Comparison of ENCODE assay signal across 9 cellular contexts in the genomic region with DNA sequence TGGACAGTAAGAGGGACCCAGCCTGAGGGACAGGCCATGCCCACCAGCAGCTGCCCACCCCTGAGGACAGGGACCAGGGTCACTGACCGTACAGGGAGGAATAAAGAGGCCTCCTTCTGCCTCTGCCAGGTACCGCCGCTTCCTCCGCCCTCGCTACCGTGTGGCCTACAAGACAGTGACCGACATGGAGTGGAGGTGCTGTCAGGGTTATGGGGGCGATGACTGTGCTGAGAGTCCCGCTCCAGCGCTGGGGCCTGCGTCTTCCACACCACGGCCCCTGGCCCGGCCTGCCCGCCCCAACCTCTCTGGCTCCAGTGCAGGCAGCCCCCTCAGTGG. TPM values are rescaled to one million over a fixed set of nuclear protein-coding genes. Genes with fewer than 3 reads are reported as not detected.
A peak's percentile ranks its signal among the peaks of the same experiment; 100 is the strongest.
DNase-seq lines count a peak whose midpoint lies in the region; ATAC-seq, FAIRE-seq and TF ChIP-seq lines count a peak whose summit lies in the region.
"Had no signal": no experiment of that assay in that cellular context is flagged by ENCODE, and none has a peak within 500 bp of the region (broad histone marks: within the 10 kb centered on the region; RNA-seq: fewer than 3 reads in every experiment).

No MANE protein-coding gene starts in this region.

- peaks cover 35% of the 10 kb centered on the region for H3K79me2 ChIP-seq in GM23248 (ENCODE audit: insufficient read depth)

- no peaks in the 10 kb centered on the region for H3K36me3 ChIP-seq in GM23248 (ENCODE audit: low read depth)
- H3K36me3 ChIP-seq in skeletal muscle tissue (ENCODE audit: control insufficient read depth in 3 of 3, insufficient read depth in 3 of 3, low read length in 3 of 3), result no peaks in the 10 kb centered on the region
- H3K36me3 ChIP-seq: pancreas had no signal

- H3K4me1 ChIP-seq in GM23248 (ENCODE audit: insufficient read depth), result peaks cover 16% of the 10 kb centered on the region
- peaks cover 50 to 68% (median 54%) of the 10 kb centered on the region in 3 donors for H3K4me1 ChIP-seq in skeletal muscle tissue (ENCODE audit: control insufficient read depth in 3 of 3, insufficient read depth in 3 of 3, low read length in 3 of 3)

- H3K4me3 ChIP-seq in GM23248 (peak overlapping the region; percentile 81), skeletal muscle tissue (ENCODE audit: low read length in 3 of 3) (peak overlapping the region; percentile 57 to 75 (median 72))

- H3K4me3 Mint-ChIP-seq in activated CD4-positive, alpha-beta memory T cell treated with anti-CD3 and anti-CD28 coated beads, Interleukin-2, amount 10 ng/mL, durations not matched to agents 7 days and 5 days, result no peak overlapping the region
- peak overlapping the region; percentile 74 for H3K4me3 Mint-ChIP-seq in glutamatergic neuron (ENCODE audit: unreplicated experiment)

- peaks cover 13% of the 10 kb centered on the region for H3F3A ChIP-seq in GM23248 (ENCODE audit: insufficient read depth)

- H3K36me3 Mint-ChIP-seq in activated CD4-positive, alpha-beta memory T cell treated with anti-CD3 and anti-CD28 coated beads, Interleukin-2, amount 10 ng/mL, durations not matched to agents 7 days and 5 days (ENCODE audit: low read depth), result no peaks in the 10 kb centered on the region
- peaks cover 11% of the 10 kb centered on the region for H3K36me3 Mint-ChIP-seq in glutamatergic neuron (ENCODE audit: unreplicated experiment)

- POLR2A ChIA-PET in activated CD4-positive, alpha-beta memory T cell treated with anti-CD3 and anti-CD28 coated beads, Interleukin-2, amount 10 ng/mL, durations not matched to agents 7 days and 5 days (lab: Charles Lee), result interaction anchor here (0.7 to 11.8 kb wide), 11 partner anchors 7 to 329 kb away, joined by 3 to 125 read pairs (median 3); partner anchors contain the start of genes AGBL5, OST4, PPM1G and TMEM214

- peak overlapping the region; percentile 96 for H3K27ac Mint-ChIP-seq in activated CD4-positive, alpha-beta memory T cell treated with anti-CD3 and anti-CD28 coated beads, Interleukin-2, amount 10 ng/mL, durations not matched to agents 7 days and 5 days
- peak overlapping the region; percentile 83 for H3K27ac Mint-ChIP-seq in glutamatergic neuron (ENCODE audit: unreplicated experiment)

- H3K9me2 ChIP-seq in GM23248 (ENCODE audit: insufficient read depth), result no peaks in the 10 kb centered on the region

- WGBS in GM23248 (ENCODE audit: low coverage in 1 of 2, low lambda C conversion rate in 2 of 2, missing lambda C conversion rate in 2 of 2), 2 experiments, result 76 to 77% methylated on average over 14 of the region's 14 CpGs

- peaks cover 51% of the 10 kb centered on the region for H3K4me1 Mint-ChIP-seq in activated CD4-positive, alpha-beta memory T cell treated with anti-CD3 and anti-CD28 coated beads, Interleukin-2, amount 10 ng/mL, durations not matched to agents 7 days and 5 days
- H3K4me1 Mint-ChIP-seq in glutamatergic neuron (ENCODE audit: low read depth, unreplicated experiment), result peaks cover 39% of the 10 kb centered on the region

- H3K9me3 ChIP-seq in GM23248 (ENCODE audit: low read depth) (no peaks in the 10 kb centered on the region), skeletal muscle tissue (ENCODE audit: control insufficient read depth in 3 of 3, low read length in 3 of 3) (no peaks in the 10 kb centered on the region)
- H3K9me3 ChIP-seq: pancreas had no signal

- peak overlapping the region; percentile 99 for H3K4me2 ChIP-seq in GM23248 (ENCODE audit: unreplicated experiment)

- H2AFZ ChIP-seq in GM23248, result no peak overlapping the region

- FAIRE-seq in D721Med (lab: Jason Lieb, UNC), result no peak

- no peak for TF ChIP-seq CTCF in glutamatergic neuron (IDR thresholded peaks at IDR 0.05; ENCODE audit: partially characterized antibody, unreplicated experiment)
- no peak for TF ChIP-seq CTCF in D721Med (IDR thresholded peaks at IDR 0.05; ENCODE audit: insufficient read depth, missing control alignments)

- H4K20me1 ChIP-seq in GM23248 (ENCODE audit: insufficient read depth), result no peaks in the 10 kb centered on the region

- H3K27me3 Mint-ChIP-seq in activated CD4-positive, alpha-beta memory T cell treated with anti-CD3 and anti-CD28 coated beads, Interleukin-2, amount 10 ng/mL, durations not matched to agents 7 days and 5 days, result peaks cover 2% of the 10 kb centered on the region
- H3K27me3 Mint-ChIP-seq in glutamatergic neuron (ENCODE audit: unreplicated experiment), result peaks cover 14% of the 10 kb centered on the region

- H3K27me3 ChIP-seq in GM23248 (replicated peaks; ENCODE audit: insufficient read depth) (no peaks in the 10 kb centered on the region), skeletal muscle tissue (ENCODE audit: control insufficient read depth in 3 of 3, insufficient read depth in 3 of 3, low read length in 3 of 3) (peaks cover 0 to 5% (median 0%) of the 10 kb centered on the region in 3 donors)
- H3K27me3 ChIP-seq: pancreas had no signal

- in situ Hi-C loops in GM23248 (cut with MboI), result no loop called here

- CTCF ChIA-PET in activated CD4-positive, alpha-beta memory T cell treated with anti-CD3 and anti-CD28 coated beads, Interleukin-2, amount 10 ng/mL, durations not matched to agents 7 days and 5 days (lab: Charles Lee), result interaction anchor here (0.7 to 3.4 kb wide), 6 partner anchors 9 to 53 kb away, joined by 3 to 16 read pairs (median 4); partner anchors contain the start of genes AGBL5 and OST4

- DNase-seq in GM23248, result no peak
- no peak for DNase-seq in activated CD4-positive, alpha-beta memory T cell treated with anti-CD3 and anti-CD28 coated beads, Interleukin-2, amount 10 ng/mL, durations not matched to agents 7 days and 5 days
- no peak for DNase-seq in glutamatergic neuron
- no peak for DNase-seq in D721Med (ENCODE audit: insufficient read length, low spot score)
- no peak for DNase-seq in NCI-H446 (lab: John Stamatoyannopoulos, UW)
- DNase-seq in LoVo (ENCODE audit: low spot score), result no peak

- H3K9ac ChIP-seq in GM23248 (peak overlapping the region; percentile 87), skeletal muscle tissue (ENCODE audit: low read depth in 1 of 3, low read length in 3 of 3) (peak overlapping the region in 2 of 3 donors; percentile 25 to 80)

- ATAC-seq in HG02588 (IDR thresholded peaks at IDR 0.05; ENCODE audit: unreplicated experiment), result no peak

- H3K27ac ChIP-seq in GM23248, result peak overlapping the region; percentile 74
- peak overlapping the region; percentile 72 for H3K27ac ChIP-seq in skeletal muscle tissue (ENCODE audit: low read depth, low read length)

- H3K9me3 Mint-ChIP-seq in activated CD4-positive, alpha-beta memory T cell treated with anti-CD3 and anti-CD28 coated beads, Interleukin-2, amount 10 ng/mL, durations not matched to agents 7 days and 5 days, result no peaks in the 10 kb centered on the region
- H3K9me3 Mint-ChIP-seq in glutamatergic neuron (ENCODE audit: unreplicated experiment), result peaks cover 14% of the 10 kb centered on the region

RNA-seq across cellular contexts. Expression of gene EMILIN1, which starts 2.2 kb away (rescaled TPM):
- 219 and 229 TPM in 2 replicates for total RNA-seq in GM23248 (2014; rRNA removed; shearing (Covaris generic))
- polyA plus RNA-seq in GM23248 (2016; fragmentation: Nextera tagmentation; extraction: Ambion mirVana), result 61.5 and 65.0 TPM in 2 replicates
- total RNA-seq in activated CD4-positive, alpha-beta memory T cell treated with anti-CD3 and anti-CD28 coated beads, Interleukin-2, amount 10 ng/mL, durations not matched to agents 7 days and 5 days, result under 1 TPM; 0.70 to 0.78 TPM
- total RNA-seq in glutamatergic neuron (ENCODE audit: unreplicated experiment) (3.2 TPM), skeletal muscle tissue (61.6 TPM)

RNA-seq across cellular contexts. Expression of gene KHK, which starts 6.0 kb away (rescaled TPM):
- not detected in 2 replicates for total RNA-seq in GM23248 (2014; rRNA removed; shearing (Covaris generic))
- polyA plus RNA-seq in GM23248 (2016; fragmentation: Nextera tagmentation; extraction: Ambion mirVana), result 0.24 and 0.51 TPM in 2 replicates
- total RNA-seq in activated CD4-positive, alpha-beta memory T cell treated with anti-CD3 and anti-CD28 coated beads, Interleukin-2, amount 10 ng/mL, durations not matched to agents 7 days and 5 days, result 1 to 10 TPM; 5.6 to 6.6 TPM
- 5.3 TPM for total RNA-seq in glutamatergic neuron (ENCODE audit: unreplicated experiment)
- total RNA-seq in skeletal muscle tissue, result 2.1 TPM

RNA-seq across cellular contexts. Expression of gene OST4, which starts 9.1 kb away (rescaled TPM):
- total RNA-seq in GM23248 (2014; rRNA removed; shearing (Covaris generic)), result 445 and 499 TPM in 2 replicates
- 906 and 942 TPM in 2 replicates for polyA plus RNA-seq in GM23248 (2016; fragmentation: Nextera tagmentation; extraction: Ambion mirVana)
- total RNA-seq in activated CD4-positive, alpha-beta memory T cell treated with anti-CD3 and anti-CD28 coated beads, Interleukin-2, amount 10 ng/mL, durations not matched to agents 7 days and 5 days, result 100 to 1,000 TPM; 305 to 312 TPM
- total RNA-seq in glutamatergic neuron (ENCODE audit: unreplicated experiment) (215 TPM), skeletal muscle tissue (352 TPM)

RNA-seq across cellular contexts. Expression of gene AGBL5, which starts 29.1 kb away (rescaled TPM):
- 15.2 and 17.8 TPM in 2 replicates for total RNA-seq in GM23248 (2014; rRNA removed; shearing (Covaris generic))
- 19.7 TPM in 2 replicates for polyA plus RNA-seq in GM23248 (2016; fragmentation: Nextera tagmentation; extraction: Ambion mirVana)
- total RNA-seq in activated CD4-positive, alpha-beta memory T cell treated with anti-CD3 and anti-CD28 coated beads, Interleukin-2, amount 10 ng/mL, durations not matched to agents 7 days and 5 days, result 10 to 100 TPM; 16.9 to 18.3 TPM
- 17.3 TPM for total RNA-seq in glutamatergic neuron (ENCODE audit: unreplicated experiment)
- 6.8 TPM for total RNA-seq in skeletal muscle tissue

RNA-seq across cellular contexts. Expression of gene CGREF1, which starts 38.4 kb away (rescaled TPM):
- 19.2 and 23.3 TPM in 2 replicates for total RNA-seq in GM23248 (2014; rRNA removed; shearing (Covaris generic))
- 17.2 and 17.8 TPM in 2 replicates for polyA plus RNA-seq in GM23248 (2016; fragmentation: Nextera tagmentation; extraction: Ambion mirVana)
- total RNA-seq in activated CD4-positive, alpha-beta memory T cell treated with anti-CD3 and anti-CD28 coated beads, Interleukin-2, amount 10 ng/mL, durations not matched to agents 7 days and 5 days, result 1 to 10 TPM in 1 of 2 experiments, under 1 TPM in 1; 0.75 to 1.2 TPM
- total RNA-seq in glutamatergic neuron (ENCODE audit: unreplicated experiment) (1.3 TPM), skeletal muscle tissue (2.1 TPM)

Comparison
In these comparisons a context has a peak if more than half of its experiments do, and no peak if none do; other contexts are left out.
1. RNA of gene EMILIN1, which starts 2.2 kb away (total RNA-seq): 219 to 229 TPM in GM23248 and 61.6 TPM in skeletal muscle tissue (single experiment); 3.2 TPM in glutamatergic neuron (single experiment) and 0.70 to 0.78 TPM in activated CD4-positive, alpha-beta memory T cell treated with anti-CD3 and anti-CD28 coated beads, Interleukin-2, amount 10 ng/mL, durations not matched to agents 7 days and 5 days; every median in the first group is over 10 times any median in the second.